In the genomic region with DNA sequence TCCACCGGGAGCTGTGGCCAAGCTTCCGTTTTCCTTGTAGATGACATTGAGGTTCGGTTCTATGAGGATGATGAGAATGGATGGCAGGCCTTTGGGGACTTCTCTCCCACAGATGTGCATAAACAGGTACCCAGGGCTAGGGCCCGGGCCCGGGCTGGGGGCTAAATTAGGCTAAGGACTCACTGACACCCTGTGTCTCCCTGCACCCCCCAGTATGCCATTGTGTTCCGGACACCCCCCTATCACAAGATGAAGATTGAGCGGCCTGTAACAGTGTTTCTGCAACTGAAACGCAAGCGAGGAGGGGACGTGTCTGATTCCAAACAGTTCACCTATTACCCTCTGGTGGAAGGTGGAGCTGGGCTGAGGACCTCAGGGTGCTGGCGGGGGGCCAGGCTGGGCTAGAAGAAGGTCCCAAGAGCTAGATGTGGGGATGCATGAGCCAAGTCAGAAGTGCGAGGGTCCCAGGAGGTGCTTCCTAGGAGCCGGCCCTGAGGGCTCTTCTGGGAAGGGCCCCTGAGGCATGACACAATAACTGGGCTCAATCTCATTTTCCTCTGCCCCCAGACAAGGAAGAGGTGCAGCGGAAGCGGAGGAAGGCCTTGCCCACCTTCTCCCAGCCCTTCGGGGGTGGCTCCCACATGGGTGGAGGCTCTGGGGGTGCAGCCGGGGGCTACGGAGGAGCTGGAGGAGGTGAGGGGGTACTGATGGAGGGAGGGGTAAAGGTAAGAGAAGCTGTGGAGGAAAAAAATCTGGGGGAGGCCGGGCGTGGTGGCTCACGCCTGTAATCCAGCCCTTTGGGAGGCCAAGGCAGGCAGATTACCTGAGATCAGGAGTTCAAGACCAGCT, we compare ENCODE assay signal across 9 cellular contexts. TPM values are rescaled to one million over a fixed set of nuclear protein-coding genes. Genes with fewer than 3 reads are reported as not detected.
DNase-seq lines count a peak whose midpoint lies in the region; ATAC-seq and TF ChIP-seq lines count a peak whose summit lies in the region.
"Had no signal": no experiment of that assay in that cellular context is flagged by ENCODE, and none has a peak within 500 bp of the region (broad histone marks: within the 10 kb centered on the region; RNA-seq: fewer than 3 reads in every experiment).

No MANE protein-coding gene starts in this region.

- no peak for ATAC-seq in activated T-helper 17 cell treated with anti-CD3 and anti-CD28 coated beads, Interleukin-2, amount 50 U/mL, for 72 hours (replicated peaks)
- ATAC-seq in mucosa of descending colon (no peak), upper lobe of right lung (no peak), HG03342 (IDR thresholded peaks at IDR 0.05; ENCODE audit: unreplicated experiment) (no peak)

- no peaks in the 10 kb centered on the region for H3K27me3 ChIP-seq in upper lobe of right lung

- peak overlapping the region; percentile 92 for H3K4me3 Mint-ChIP-seq in activated naive CD4-positive, alpha-beta T cell treated with anti-CD3 and anti-CD28 coated beads, Interleukin-2, amount 50 U/mL, for 24 hours
- H3K4me3 Mint-ChIP-seq in activated T-helper 17 cell treated with anti-CD3 and anti-CD28 coated beads, Interleukin-2, amount 50 U/mL, for 72 hours, result peak overlapping the region; percentile 98

- H3K36me3 ChIP-seq in mucosa of descending colon (ENCODE audit: low read depth) (no peaks in the 10 kb centered on the region), upper lobe of right lung (peaks cover 28% of the 10 kb centered on the region)

- H3K27ac ChIP-seq in upper lobe of right lung, result peak overlapping the region; percentile 80

- H3K9me3 Mint-ChIP-seq in activated naive CD4-positive, alpha-beta T cell treated with anti-CD3 and anti-CD28 coated beads, Interleukin-2, amount 50 U/mL, for 24 hours, result no peaks in the 10 kb centered on the region
- H3K9me3 Mint-ChIP-seq in activated T-helper 17 cell treated with anti-CD3 and anti-CD28 coated beads, Interleukin-2, amount 50 U/mL, for 72 hours, result no peaks in the 10 kb centered on the region

- intact Hi-C loops in mucosa of descending colon (cut with DNase I, micrococcal nuclease) (no loop called here), upper lobe of right lung (cut with DNase I) (no loop called here)

- H3K4me1 ChIP-seq in mucosa of descending colon (ENCODE audit: low read depth) (peaks cover 21% of the 10 kb centered on the region), upper lobe of right lung (peaks cover 28% of the 10 kb centered on the region)

- peaks cover 34% of the 10 kb centered on the region for H3K4me1 Mint-ChIP-seq in activated naive CD4-positive, alpha-beta T cell treated with anti-CD3 and anti-CD28 coated beads, Interleukin-2, amount 50 U/mL, for 24 hours
- peaks cover 7% of the 10 kb centered on the region for H3K4me1 Mint-ChIP-seq in activated T-helper 17 cell treated with anti-CD3 and anti-CD28 coated beads, Interleukin-2, amount 50 U/mL, for 72 hours

- H3K36me3 Mint-ChIP-seq in activated naive CD4-positive, alpha-beta T cell treated with anti-CD3 and anti-CD28 coated beads, Interleukin-2, amount 50 U/mL, for 24 hours, result peaks cover 19% of the 10 kb centered on the region
- peaks cover 86% of the 10 kb centered on the region for H3K36me3 Mint-ChIP-seq in activated T-helper 17 cell treated with anti-CD3 and anti-CD28 coated beads, Interleukin-2, amount 50 U/mL, for 72 hours (ENCODE audit: low read depth)

- H3K9me3 ChIP-seq in mucosa of descending colon (no peaks in the 10 kb centered on the region), upper lobe of right lung (no peaks in the 10 kb centered on the region)

- TF ChIP-seq CTCF in mucosa of descending colon (IDR thresholded peaks at IDR 0.05) (no peak), upper lobe of right lung (IDR thresholded peaks at IDR 0.05) (no peak)

- no peak overlapping the region for H3K4me3 ChIP-seq in mucosa of descending colon
- peak overlapping the region; percentile 67 for H3K4me3 ChIP-seq in upper lobe of right lung

- H3K27ac Mint-ChIP-seq in activated naive CD4-positive, alpha-beta T cell treated with anti-CD3 and anti-CD28 coated beads, Interleukin-2, amount 50 U/mL, for 24 hours, result peak overlapping the region; percentile 86
- peak overlapping the region; percentile 83 for H3K27ac Mint-ChIP-seq in activated T-helper 17 cell treated with anti-CD3 and anti-CD28 coated beads, Interleukin-2, amount 50 U/mL, for 72 hours

- H3K27me3 Mint-ChIP-seq in activated naive CD4-positive, alpha-beta T cell treated with anti-CD3 and anti-CD28 coated beads, Interleukin-2, amount 50 U/mL, for 24 hours, result no peaks in the 10 kb centered on the region
- no peaks in the 10 kb centered on the region for H3K27me3 Mint-ChIP-seq in activated T-helper 17 cell treated with anti-CD3 and anti-CD28 coated beads, Interleukin-2, amount 50 U/mL, for 72 hours

- no peak for DNase-seq in activated naive CD4-positive, alpha-beta T cell treated with Interleukin-2 at 50 U/mL for 16 hours
- DNase-seq in mucosa of descending colon (peak in 2 of 3 donors; percentile 37 to 58), upper lobe of right lung (peak; percentile 60), kidney glomerular epithelial cell (lab: John Stamatoyannopoulos, UW) (no peak), SKM-1 (lab: John Stamatoyannopoulos, UW; ENCODE audit: unreplicated experiment) (no peak)
- DNase-seq: AML-193 had no signal

RNA-seq across cellular contexts. Expression of a gene that starts 2.9 kb away (rescaled TPM):
- 100 to 1,000 TPM; 192 to 372 TPM for total RNA-seq in activated T-helper 17 cell treated with anti-CD3 and anti-CD28 coated beads, Interleukin-2, amount 50 U/mL, for 72 hours
- 10 to 100 TPM; 26.9 to 72.2 (median 29.0) TPM for total RNA-seq in mucosa of descending colon
- 36.8 TPM for total RNA-seq in upper lobe of right lung

RNA-seq across cellular contexts. Expression of a gene that starts 20.2 kb away (rescaled TPM):
- 1 to 10 TPM; 3.0 to 8.0 TPM for total RNA-seq in activated T-helper 17 cell treated with anti-CD3 and anti-CD28 coated beads, Interleukin-2, amount 50 U/mL, for 72 hours
- total RNA-seq in mucosa of descending colon, result 100 to 1,000 TPM in 1 of 3 donors, 10 to 100 TPM in 1, 1 to 10 TPM in 1; 8.2 to 228 (median 11.4) TPM
- 3.5 TPM for total RNA-seq in upper lobe of right lung

RNA-seq across cellular contexts. Expression of a gene that starts 22.2 kb away (rescaled TPM):
- total RNA-seq in activated T-helper 17 cell treated with anti-CD3 and anti-CD28 coated beads, Interleukin-2, amount 50 U/mL, for 72 hours, result 10 to 100 TPM; 12.6 to 15.4 TPM
- total RNA-seq in mucosa of descending colon (10 to 100 TPM; 18.3 to 27.7 (median 20.5) TPM), upper lobe of right lung (16.0 TPM)

RNA-seq across cellular contexts. Expression of a gene that starts 34.0 kb away (rescaled TPM):
- 10 to 100 TPM; 53.3 to 58.5 TPM for total RNA-seq in activated T-helper 17 cell treated with anti-CD3 and anti-CD28 coated beads, Interleukin-2, amount 50 U/mL, for 72 hours
- total RNA-seq in mucosa of descending colon (10 to 100 TPM; 26.6 to 51.9 (median 29.2) TPM), upper lobe of right lung (44.8 TPM)

RNA-seq across cellular contexts. Expression of a gene that starts 52.9 kb away (rescaled TPM):
- under 1 TPM; 0.29 to 0.39 TPM for total RNA-seq in activated T-helper 17 cell treated with anti-CD3 and anti-CD28 coated beads, Interleukin-2, amount 50 U/mL, for 72 hours
- total RNA-seq in mucosa of descending colon (1 to 10 TPM in 2 of 3 donors, under 1 TPM in 1; 0.41 to 2.3 (median 2.0) TPM), upper lobe of right lung (3.1 TPM)

Comparison
In these comparisons a context has a peak if more than half of its experiments do, and no peak if none do; other contexts are left out.
1. DNase-seq: peak in mucosa of descending colon (2 of 3) and upper lobe of right lung (single experiment); none in activated naive CD4-positive, alpha-beta T cell treated with Interleukin-2 at 50 U/mL for 16 hours (single experiment), kidney glomerular epithelial cell (single experiment) and SKM-1 (single experiment).